In the genomic region with DNA sequence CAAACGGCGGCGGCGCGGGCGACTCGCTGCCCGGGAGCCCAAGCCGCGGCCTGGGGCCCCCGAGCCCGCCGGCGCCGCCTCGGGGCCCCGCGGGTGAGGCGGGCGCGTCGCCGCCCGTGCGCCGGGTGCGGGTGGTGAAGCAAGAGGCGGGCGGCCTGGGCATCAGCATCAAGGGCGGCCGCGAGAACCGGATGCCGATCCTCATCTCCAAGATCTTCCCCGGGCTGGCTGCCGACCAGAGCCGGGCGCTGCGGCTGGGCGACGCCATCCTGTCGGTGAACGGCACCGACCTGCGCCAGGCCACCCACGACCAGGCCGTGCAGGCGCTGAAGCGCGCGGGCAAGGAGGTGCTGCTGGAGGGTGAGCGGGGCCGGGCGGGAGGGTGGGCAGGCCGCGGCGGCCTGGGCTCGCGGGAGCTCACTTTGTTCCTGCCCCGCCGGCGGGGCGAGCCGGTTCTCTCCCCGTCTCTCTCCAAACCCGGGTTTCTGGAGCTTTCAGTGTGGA, we compare ENCODE assay signal across 1 cellular context.
A peak's percentile ranks its signal among the peaks of the same experiment; 100 is the strongest.
TF ChIP-seq lines count a peak whose summit lies in the region.

No MANE protein-coding gene starts in this region.

TF ChIP-seq in GM12878, 131 proteins besides CTCF, POLR2A, EP300 and RAD21:
- no peak for TF ChIP-seq KDM1A (IDR thresholded peaks at IDR 0.05; ENCODE audit: borderline replicate concordance)
- TF ChIP-seq SIN3A (IDR thresholded peaks at IDR 0.05; ENCODE audit: low read depth, low read length), result 0 out of 2 replicates have a peak, but pooled peaks have one; percentile 15
TF ChIP-seq in GM12878: peak in this region for 1.
